ENCODE assay signal across 9 cellular contexts in the genomic region with DNA sequence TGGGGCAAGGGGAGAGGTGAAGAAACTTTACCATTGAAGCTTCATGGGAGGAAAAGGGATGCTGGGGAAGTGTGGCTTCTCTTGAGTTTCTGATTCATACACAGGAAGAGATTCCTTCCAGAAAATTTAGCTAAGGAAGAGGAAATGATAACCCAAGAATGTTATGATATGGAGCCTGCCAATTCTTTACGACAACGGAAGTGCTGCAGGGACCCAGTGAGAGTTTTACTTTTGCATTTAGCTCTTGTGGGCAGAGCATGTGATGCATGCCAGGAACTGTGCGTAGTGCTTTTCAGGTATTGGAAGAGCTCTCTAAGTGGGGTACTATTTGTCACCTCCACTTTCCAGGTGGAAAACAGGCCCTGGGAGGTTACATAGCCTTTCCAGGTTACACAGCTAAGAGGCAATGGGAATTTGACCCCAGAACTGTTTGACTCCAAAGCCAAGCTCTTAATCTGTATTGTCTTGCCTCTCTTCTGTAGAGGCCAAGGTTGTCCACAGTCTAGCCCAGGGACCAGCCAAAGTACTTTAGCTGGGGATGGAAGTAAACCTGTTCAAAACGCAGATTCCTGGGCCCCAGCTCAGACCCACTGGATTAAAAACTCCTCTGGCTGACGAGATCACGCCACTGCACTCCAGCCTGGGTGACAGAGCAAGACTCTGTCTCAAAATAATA. TPM values are rescaled to one million over a fixed set of nuclear protein-coding genes. Genes with fewer than 3 reads are reported as not detected.
DNase-seq lines count a peak whose midpoint lies in the region; ATAC-seq and TF ChIP-seq lines count a peak whose summit lies in the region.
"Had no signal": no experiment of that assay in that cellular context is flagged by ENCODE, and none has a peak within 500 bp of the region (broad histone marks: within the 10 kb centered on the region; RNA-seq: fewer than 3 reads in every experiment).

No MANE protein-coding gene starts in this region.

- H2AFZ ChIP-seq in DND-41 (ENCODE audit: low read depth, low read length), result no peak overlapping the region

- no peaks in the 10 kb centered on the region for H4K20me1 ChIP-seq in DND-41 (ENCODE audit: insufficient read depth, low read length)

- intact Hi-C loops in activated T-helper 2 cell treated with anti-CD3 and anti-CD28 coated beads, Interferon-gamma antibody, Interleukin-2, Interleukin-4, amounts not matched to agents 10 μg/mL and 5 μg/mL and 100 μg/mL, durations not matched to agents 14 hours and 24 hours and 36 hours (cut with micrococcal nuclease), result loop anchor here (2.0 kb wide), 2 partner anchors 14 to 46 kb away; no protein-coding TSS in a partner anchor

- no peak overlapping the region for H3K4me2 ChIP-seq in DND-41 (ENCODE audit: insufficient read depth, low read length)

- no peak overlapping the region for H3K4me3 ChIP-seq in DND-41 (ENCODE audit: low read depth in 1 of 2, low read length in 2 of 2)
- no peak overlapping the region for H3K4me3 ChIP-seq in MG63
- H3K4me3 ChIP-seq: psoas muscle had no signal

- H3K36me3 Mint-ChIP-seq in activated T-helper 2 cell treated with anti-CD3 and anti-CD28 coated beads, Interferon-gamma antibody, Interleukin-2, Interleukin-4, amounts not matched to agents 10 μg/mL and 5 μg/mL and 100 μg/mL, durations not matched to agents 14 hours and 24 hours and 36 hours (ENCODE audit: low read depth), result peaks cover 45% of the 10 kb centered on the region

- ATAC-seq in DND-41 (ENCODE audit: insufficient read depth, low read depth) (peak; percentile 60), HG02798 (IDR thresholded peaks at IDR 0.05; ENCODE audit: poor library complexity, unreplicated experiment) (peak; percentile 51), left lobe of liver (peak; percentile 73), GM18873 (IDR thresholded peaks at IDR 0.05; ENCODE audit: low FRiP score, unreplicated experiment) (no peak)

- peak overlapping the region; percentile 15 for H3K4me3 Mint-ChIP-seq in activated T-helper 2 cell treated with anti-CD3 and anti-CD28 coated beads, Interferon-gamma antibody, Interleukin-2, Interleukin-4, amounts not matched to agents 10 μg/mL and 5 μg/mL and 100 μg/mL, durations not matched to agents 14 hours and 24 hours and 36 hours (ENCODE audit: low read depth)

- TF ChIP-seq CTCF in DND-41 (IDR thresholded peaks at IDR 0.05; ENCODE audit: borderline replicate concordance, extremely low read depth, low read length, poor library complexity, severe bottlenecking), result no peak

- no peak for DNase-seq in DND-41
- DNase-seq in activated T-helper 2 cell treated with anti-CD3 and anti-CD28 coated beads, Interferon-gamma antibody, Interleukin-2, Interleukin-4, amounts not matched to agents 10 μg/mL and 5 μg/mL and 100 μg/mL, durations not matched to agents 14 hours and 24 hours and 36 hours (ENCODE audit: low spot score), result peak; percentile 43
- DNase-seq in left lobe of liver (ENCODE audit: low spot score), result no peak
- DNase-seq in superior temporal gyrus (ENCODE audit: extremely low spot score), result no peak
- DNase-seq in MG63, result no peak
- no peak for DNase-seq in DMS53 (lab: John Stamatoyannopoulos, UW)
- DNase-seq: psoas muscle had no signal

- no peak overlapping the region for H3K27ac ChIP-seq in DND-41 (ENCODE audit: low read length)
- H3K27ac ChIP-seq: psoas muscle had no signal

- no peaks in the 10 kb centered on the region for H3K27me3 ChIP-seq in DND-41 (ENCODE audit: insufficient read depth, low read length, poor library complexity)
- no peaks in the 10 kb centered on the region for H3K27me3 ChIP-seq in MG63

- H3K4me1 Mint-ChIP-seq in activated T-helper 2 cell treated with anti-CD3 and anti-CD28 coated beads, Interferon-gamma antibody, Interleukin-2, Interleukin-4, amounts not matched to agents 10 μg/mL and 5 μg/mL and 100 μg/mL, durations not matched to agents 14 hours and 24 hours and 36 hours (ENCODE audit: low read depth), result peaks cover 59% of the 10 kb centered on the region

- H3K9me3 ChIP-seq in DND-41 (ENCODE audit: insufficient read depth, low read length, severe bottlenecking) (no peaks in the 10 kb centered on the region), MG63 (peaks cover 3% of the 10 kb centered on the region; the same call in 1 of the 2 replicates)
- H3K9me3 ChIP-seq: psoas muscle had no signal

- H3K79me2 ChIP-seq in DND-41 (ENCODE audit: insufficient read depth, low read length), result peaks cover 83% of the 10 kb centered on the region

- peaks cover 45% of the 10 kb centered on the region for H3K4me1 ChIP-seq in DND-41 (ENCODE audit: insufficient read depth, low read length)
- H3K4me1 ChIP-seq: psoas muscle had no signal

- no peaks in the 10 kb centered on the region for H3K27me3 Mint-ChIP-seq in activated T-helper 2 cell treated with anti-CD3 and anti-CD28 coated beads, Interferon-gamma antibody, Interleukin-2, Interleukin-4, amounts not matched to agents 10 μg/mL and 5 μg/mL and 100 μg/mL, durations not matched to agents 14 hours and 24 hours and 36 hours (ENCODE audit: low read depth)

- H3K9ac ChIP-seq in DND-41 (ENCODE audit: low read depth, low read length), result no peak overlapping the region

- H3K9me3 Mint-ChIP-seq in activated T-helper 2 cell treated with anti-CD3 and anti-CD28 coated beads, Interferon-gamma antibody, Interleukin-2, Interleukin-4, amounts not matched to agents 10 μg/mL and 5 μg/mL and 100 μg/mL, durations not matched to agents 14 hours and 24 hours and 36 hours, result peaks cover 14% of the 10 kb centered on the region

- no peaks in the 10 kb centered on the region for H3K36me3 ChIP-seq in DND-41 (ENCODE audit: insufficient read depth, low read length)
- H3K36me3 ChIP-seq in MG63, result no peaks in the 10 kb centered on the region

- H3K27ac Mint-ChIP-seq in activated T-helper 2 cell treated with anti-CD3 and anti-CD28 coated beads, Interferon-gamma antibody, Interleukin-2, Interleukin-4, amounts not matched to agents 10 μg/mL and 5 μg/mL and 100 μg/mL, durations not matched to agents 14 hours and 24 hours and 36 hours, result peak overlapping the region; percentile 83

RNA-seq across cellular contexts. Expression of a gene that starts 23.0 kb away (rescaled TPM):
- total RNA-seq in activated T-helper 2 cell treated with anti-CD3 and anti-CD28 coated beads, Interferon-gamma antibody, Interleukin-2, Interleukin-4, amounts not matched to agents 10 μg/mL and 5 μg/mL and 100 μg/mL, durations not matched to agents 14 hours and 24 hours and 36 hours, result 60.0 and 60.9 TPM in 2 replicates
- total RNA-seq in left lobe of liver, result 3.6 TPM
- 1.7 TPM in 1 of 2 replicates, not detected in the other for total RNA-seq in MG63 (2014; rRNA removed; shearing (Covaris generic); ENCODE audit: low replicate concordance)

Comparison
In these comparisons a context has a peak if more than half of its experiments do, and no peak if none do; other contexts are left out.
1. RNA of a gene that starts 23.0 kb away (total RNA-seq): 60.0 to 60.9 TPM in activated T-helper 2 cell treated with anti-CD3 and anti-CD28 coated beads, Interferon-gamma antibody, Interleukin-2, Interleukin-4, amounts not matched to agents 10 μg/mL and 5 μg/mL and 100 μg/mL, durations not matched to agents 14 hours and 24 hours and 36 hours; 3.6 TPM in left lobe of liver (single experiment) and 1.7 TPM in MG63; every median in the first group is over 10 times any median in the second.